In the genomic region with DNA sequence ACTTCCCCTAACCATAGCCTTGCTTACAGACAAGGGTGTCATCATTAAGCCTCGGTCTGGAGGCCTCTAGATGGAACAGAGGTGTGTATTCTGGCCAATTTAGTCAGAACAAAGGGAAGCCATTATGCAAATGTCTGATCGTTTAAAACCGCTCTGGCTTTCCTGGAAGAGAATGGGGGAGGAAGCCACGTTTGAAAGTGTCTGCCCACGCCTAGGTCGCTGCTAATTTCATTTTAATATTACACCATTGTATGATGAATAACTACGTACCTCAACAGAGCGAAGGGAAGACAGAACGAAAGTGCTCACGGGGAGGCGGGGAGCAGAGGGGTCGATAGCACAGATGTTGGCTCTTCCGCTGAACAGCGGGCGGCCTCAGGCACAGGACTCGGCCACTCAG, we compare ENCODE assay signal across 2 cellular contexts.
TF ChIP-seq lines count a peak whose summit lies in the region.

No MANE protein-coding gene starts in this region.

TF ChIP-seq in IMR-90, 13 proteins besides CTCF, POLR2A, EP300 and RAD21:
- TF ChIP-seq RFX5 (IDR thresholded peaks at IDR 0.05; ENCODE audit: low read depth, low read length) = no peak
- TF ChIP-seq FOS (IDR thresholded peaks at IDR 0.05; ENCODE audit: low read depth, low read length) = no peak
- TF ChIP-seq NFE2L2 (IDR thresholded peaks at IDR 0.05; ENCODE audit: low read depth, low read length) = no peak
- no peak for TF ChIP-seq MAFK (IDR thresholded peaks at IDR 0.05; ENCODE audit: low read depth, low read length)
- no peak for TF ChIP-seq BHLHE40 (IDR thresholded peaks at IDR 0.05; ENCODE audit: low read depth, low read length)
- no peak for TF ChIP-seq MXI1 (IDR thresholded peaks at IDR 0.05; ENCODE audit: borderline replicate concordance, low read depth, low read length)
- no peak for TF ChIP-seq RCOR1 (IDR thresholded peaks at IDR 0.05; ENCODE audit: insufficient replicate concordance, low read length)
- TF ChIP-seq ELK1 (IDR thresholded peaks at IDR 0.05; ENCODE audit: borderline replicate concordance, low read depth, low read length) = no peak
- TF ChIP-seq, protein P1, sequence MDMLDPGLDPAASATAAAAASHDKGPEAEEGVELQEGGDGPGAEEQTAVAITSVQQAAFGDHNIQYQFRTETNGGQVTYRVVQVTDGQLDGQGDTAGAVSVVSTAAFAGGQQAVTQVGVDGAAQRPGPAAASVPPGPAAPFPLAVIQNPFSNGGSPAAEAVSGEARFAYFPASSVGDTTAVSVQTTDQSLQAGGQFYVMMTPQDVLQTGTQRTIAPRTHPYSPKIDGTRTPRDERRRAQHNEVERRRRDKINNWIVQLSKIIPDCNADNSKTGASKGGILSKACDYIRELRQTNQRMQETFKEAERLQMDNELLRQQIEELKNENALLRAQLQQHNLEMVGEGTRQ (IDR thresholded peaks at IDR 0.05; ENCODE audit: low read depth, low read length) = no peak
- no peak for TF ChIP-seq MAZ (IDR thresholded peaks at IDR 0.05; ENCODE audit: borderline replicate concordance, low read depth, low read length)
- no peak for TF ChIP-seq SMC3 (IDR thresholded peaks at IDR 0.05; ENCODE audit: low read depth, low read length)
- no peak for TF ChIP-seq CHD1 (IDR thresholded peaks at IDR 0.05; ENCODE audit: low read depth, low read length)
- no peak for TF ChIP-seq CEBPB (IDR thresholded peaks at IDR 0.05; ENCODE audit: low read depth, low read length)

TF ChIP-seq in K562, 482 proteins besides CTCF, POLR2A, EP300 and RAD21:
- no peak for TF ChIP-seq FIP1L1 (IDR thresholded peaks at IDR 0.05; ENCODE audit: low read depth, low read length, poor library complexity, severe bottlenecking)
- no peak for TF ChIP-seq ZNF274 (IDR thresholded peaks at IDR 0.05; ENCODE audit: borderline replicate concordance, low read depth, low read length)
- no peak for TF ChIP-seq PRPF4 (IDR thresholded peaks at IDR 0.05; ENCODE audit: insufficient read depth, low read depth, low read length, poor library complexity, severe bottlenecking)
- TF ChIP-seq CHD2 (IDR thresholded peaks at IDR 0.05; ENCODE audit: low read depth, low read length) = no peak
- no peak for TF ChIP-seq IFI16 (CRISPR knock-in tag; IDR thresholded peaks at IDR 0.05)
- TF ChIP-seq SLC30A9 (CRISPR knock-in tag; IDR thresholded peaks at IDR 0.05) = no peak
- no peak for TF ChIP-seq E2F5 (CRISPR knock-in tag; IDR thresholded peaks at IDR 0.05)
- TF ChIP-seq POLR2AphosphoS5 (IDR thresholded peaks at IDR 0.05; ENCODE audit: control insufficient read depth, insufficient read depth, low read depth, low read length) = no peak
- no peak for TF ChIP-seq CBFB (CRISPR knock-in tag; IDR thresholded peaks at IDR 0.05)
- no peak for TF ChIP-seq RBM39 (optimal IDR thresholded peaks at IDR 0.05; ENCODE audit: low read depth, low read length)
- no peak for TF ChIP-seq SRSF9 (IDR thresholded peaks at IDR 0.05; ENCODE audit: borderline replicate concordance, low read depth, low read length)
- no peak for TF ChIP-seq KAT2B (IDR thresholded peaks at IDR 0.05; ENCODE audit: low read depth, low read length)
- TF ChIP-seq, protein P2, sequence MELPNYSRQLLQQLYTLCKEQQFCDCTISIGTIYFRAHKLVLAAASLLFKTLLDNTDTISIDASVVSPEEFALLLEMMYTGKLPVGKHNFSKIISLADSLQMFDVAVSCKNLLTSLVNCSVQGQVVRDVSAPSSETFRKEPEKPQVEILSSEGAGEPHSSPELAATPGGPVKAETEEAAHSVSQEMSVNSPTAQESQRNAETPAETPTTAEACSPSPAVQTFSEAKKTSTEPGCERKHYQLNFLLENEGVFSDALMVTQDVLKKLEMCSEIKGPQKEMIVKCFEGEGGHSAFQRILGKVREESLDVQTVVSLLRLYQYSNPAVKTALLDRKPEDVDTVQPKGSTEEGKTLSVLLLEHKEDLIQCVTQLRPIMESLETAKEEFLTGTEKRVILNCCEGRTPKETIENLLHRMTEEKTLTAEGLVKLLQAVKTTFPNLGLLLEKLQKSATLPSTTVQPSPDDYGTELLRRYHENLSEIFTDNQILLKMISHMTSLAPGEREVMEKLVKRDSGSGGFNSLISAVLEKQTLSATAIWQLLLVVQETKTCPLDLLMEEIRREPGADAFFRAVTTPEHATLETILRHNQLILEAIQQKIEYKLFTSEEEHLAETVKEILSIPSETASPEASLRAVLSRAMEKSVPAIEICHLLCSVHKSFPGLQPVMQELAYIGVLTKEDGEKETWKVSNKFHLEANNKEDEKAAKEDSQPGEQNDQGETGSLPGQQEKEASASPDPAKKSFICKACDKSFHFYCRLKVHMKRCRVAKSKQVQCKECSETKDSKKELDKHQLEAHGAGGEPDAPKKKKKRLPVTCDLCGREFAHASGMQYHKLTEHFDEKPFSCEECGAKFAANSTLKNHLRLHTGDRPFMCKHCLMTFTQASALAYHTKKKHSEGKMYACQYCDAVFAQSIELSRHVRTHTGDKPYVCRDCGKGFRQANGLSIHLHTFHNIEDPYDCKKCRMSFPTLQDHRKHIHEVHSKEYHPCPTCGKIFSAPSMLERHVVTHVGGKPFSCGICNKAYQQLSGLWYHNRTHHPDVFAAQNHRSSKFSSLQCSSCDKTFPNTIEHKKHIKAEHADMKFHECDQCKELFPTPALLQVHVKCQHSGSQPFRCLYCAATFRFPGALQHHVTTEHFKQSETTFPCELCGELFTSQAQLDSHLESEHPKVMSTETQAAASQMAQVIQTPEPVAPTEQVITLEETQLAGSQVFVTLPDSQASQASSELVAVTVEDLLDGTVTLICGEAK (IDR thresholded peaks at IDR 0.05) = no peak
- TF ChIP-seq, protein P2 (CRISPR knock-in tag; IDR thresholded peaks at IDR 0.05) = no peak
- TF ChIP-seq GABPA (tag; conservative IDR thresholded peaks at IDR 0.05; ENCODE audit: low read depth) = no peak
TF ChIP-seq in K562: peak in this region for 0.
